29 cellular contexts compared by ENCODE assay signal in genomic region chr12:53870122-53870521, GRCh38.
"Had no signal": no experiment of that assay in that cellular context is flagged by ENCODE, and none has a peak within 500 bp of the region (broad histone marks: within the 10 kb centered on the region; RNA-seq: fewer than 3 reads in every experiment).

No MANE protein-coding gene starts in this region.

- H3K9me3 Mint-ChIP-seq: activated CD4-positive, alpha-beta memory T cell treated with anti-CD3 and anti-CD28 coated beads for 36 hours; activated T-helper 1 cell treated with anti-CD3 and anti-CD28 coated beads, Interleukin-12 subunit alpha, Interleukin-12 subunit beta, Interleukin-2, Interleukin-4 antibody, amounts not matched to agents 30 ng/mL and 10 ng/mL and 1 ng/mL, durations not matched to agents 14 hours and 24 hours and 36 hours; effector memory CD8-positive, alpha-beta T cell had no signal

- H3K4me1 ChIP-seq: heart right ventricle, left lung, lower lobe of right lung, prostate gland had no signal

- H3K4me3 ChIP-seq: coronary artery, dorsolateral prefrontal cortex, heart right ventricle, left lung, lower lobe of right lung, ovary, prostate gland, suprapubic skin, tibial artery had no signal

- H3K4me1 Mint-ChIP-seq: nephron had no signal

- H3K9me3 ChIP-seq: heart right ventricle, left lung, lower lobe of right lung, neutrophil, ovary, prostate gland, suprapubic skin, tibial artery had no signal

- H3K4me3 Mint-ChIP-seq: activated CD4-positive, alpha-beta memory T cell treated with anti-CD3 and anti-CD28 coated beads for 36 hours; activated T-helper 1 cell treated with anti-CD3 and anti-CD28 coated beads, Interleukin-12 subunit alpha, Interleukin-12 subunit beta, Interleukin-2, Interleukin-4 antibody, amounts not matched to agents 30 ng/mL and 10 ng/mL and 1 ng/mL, durations not matched to agents 14 hours and 24 hours and 36 hours; effector memory CD8-positive, alpha-beta T cell; nephron had no signal

- H3K27ac Mint-ChIP-seq: activated CD4-positive, alpha-beta memory T cell treated with anti-CD3 and anti-CD28 coated beads for 36 hours; activated T-helper 1 cell treated with anti-CD3 and anti-CD28 coated beads, Interleukin-12 subunit alpha, Interleukin-12 subunit beta, Interleukin-2, Interleukin-4 antibody, amounts not matched to agents 30 ng/mL and 10 ng/mL and 1 ng/mL, durations not matched to agents 14 hours and 24 hours and 36 hours; effector memory CD8-positive, alpha-beta T cell; nephron had no signal

- H3K36me3 Mint-ChIP-seq: activated CD4-positive, alpha-beta memory T cell treated with anti-CD3 and anti-CD28 coated beads for 36 hours had no signal

- DNase-seq: activated CD4-positive, alpha-beta memory T cell treated with anti-CD3 and anti-CD28 coated beads for 36 hours; activated CD4-positive, alpha-beta T cell treated with anti-CD3 and anti-CD28 coated beads for 4 hours; activated CD8-positive, alpha-beta memory T cell treated with anti-CD3 and anti-CD28 coated beads, Interleukin-2, amount 50 U/mL, for 4 hours; activated gamma-delta T cell; activated naive CD4-positive, alpha-beta T cell treated with anti-CD3 and anti-CD28 coated beads, Interleukin-2, amount 50 U/mL, for 16 hours; activated T-cell treated with anti-CD3 and anti-CD28 coated beads, Interleukin-2, amount 50 U/mL, for 1 hour; amniotic stem cell; brain microvascular endothelial cell; dorsolateral prefrontal cortex; effector memory CD8-positive, alpha-beta T cell; heart right ventricle; left lung; lower lobe of right lung; ovary; retina; small intestine; stimulated activated CD4-positive, alpha-beta T cell treated with anti-CD3 and anti-CD28 coated beads, Interleukin-2, amount 100 ng/mL, for 24 hours; stimulated activated naive CD4-positive, alpha-beta T cell; tibial artery had no signal

- H3K27ac ChIP-seq: brain microvascular endothelial cell, coronary artery, dorsolateral prefrontal cortex, heart right ventricle, left lung, lower lobe of right lung, neutrophil, ovary, prostate gland, suprapubic skin, tibial artery, VCaP had no signal

- FAIRE-seq: astrocyte, endothelial cell of umbilical vein, small intestine had no signal

- H3K36me3 ChIP-seq: brain microvascular endothelial cell, heart right ventricle, left lung, lower lobe of right lung, neutrophil, ovary, prostate gland, suprapubic skin, tibial artery had no signal

- H3K27me3 ChIP-seq: brain microvascular endothelial cell, ovary had no signal

- ATAC-seq: effector memory CD8-positive, alpha-beta T cell; heart right ventricle; left lung; lower lobe of right lung; sciatic nerve had no signal
